9 cellular contexts compared by ENCODE assay signal in genomic region chr22:23591203-23591791, GRCh38. TPM values are rescaled to one million over a fixed set of nuclear protein-coding genes. Genes with fewer than 3 reads are reported as not detected.
DNase-seq lines count a peak whose midpoint lies in the region; ATAC-seq and TF ChIP-seq lines count a peak whose summit lies in the region.
"Had no signal": no experiment of that assay in that cellular context is flagged by ENCODE, and none has a peak within 500 bp of the region (broad histone marks: within the 10 kb centered on the region; RNA-seq: fewer than 3 reads in every experiment).

No MANE protein-coding gene starts in this region.

- H3K27ac Mint-ChIP-seq in neural crest cell (ENCODE audit: unreplicated experiment), result no peak overlapping the region
- H3K27ac Mint-ChIP-seq: stimulated activated naive CD8-positive, alpha-beta T cell treated with anti-CD3 and anti-CD28 coated beads, Interleukin-15, Interleukin-2, amounts not matched to agents 100 ng/mL and 50 ng/mL, for 24 hours had no signal

- no peak overlapping the region for H3K4me3 Mint-ChIP-seq in neural crest cell
- H3K4me3 Mint-ChIP-seq: stimulated activated naive CD8-positive, alpha-beta T cell treated with anti-CD3 and anti-CD28 coated beads, Interleukin-15, Interleukin-2, amounts not matched to agents 100 ng/mL and 50 ng/mL, for 24 hours had no signal

- H3K9me3 Mint-ChIP-seq in neural crest cell, result no peaks in the 10 kb centered on the region
- H3K9me3 Mint-ChIP-seq: stimulated activated naive CD8-positive, alpha-beta T cell treated with anti-CD3 and anti-CD28 coated beads, Interleukin-15, Interleukin-2, amounts not matched to agents 100 ng/mL and 50 ng/mL, for 24 hours had no signal

- CTCF ChIA-PET in AG04449 (lab: Yijun Ruan, JAX), result interaction anchor here (0.6 to 2.3 kb wide), 17 partner anchors 8 to 404 kb away, joined by 3 to 17 read pairs (median 5); partner anchors contain the start of gene IGLL1

- TF ChIP-seq EP300 in stomach (IDR thresholded peaks at IDR 0.05), result no peak

- H3K9me3 ChIP-seq in NT2/D1 (ENCODE audit: insufficient read depth, low read length) (no peaks in the 10 kb centered on the region), stomach (peaks cover 0 to 3% (median 0%) of the 10 kb centered on the region in 4 donors)

- no peaks in the 10 kb centered on the region for H3K27me3 ChIP-seq in NT2/D1 (ENCODE audit: insufficient read depth, insufficient read length)
- peaks cover 0 to 12% (median 0%) of the 10 kb centered on the region in 3 donors for H3K27me3 ChIP-seq in stomach

- H3K27ac ChIP-seq in stomach, result no peak overlapping the region

- DNase-seq in AG04449 (ENCODE audit: low read depth, low spot score), result no peak
- peak; percentile 42 for DNase-seq in GM19240 (ENCODE audit: insufficient read length, low spot score)
- peak; percentile 61 for DNase-seq in NT2/D1 (ENCODE audit: low read depth, low spot score)
- DNase-seq in activated T-cell treated with anti-CD3 and anti-CD28 coated beads for 4 hours, result peak; percentile 35
- DNase-seq in fibroblast of gingiva (ENCODE audit: low read depth), result peak; percentile 40
- peak; percentile 81 for DNase-seq in neural crest cell (ENCODE audit: low read depth, low spot score)
- peak; percentile 62 for DNase-seq in stomach

- POLR2A ChIA-PET in AG04449 (lab: Yijun Ruan, JAX), result no interaction called here

- H3K4me3 ChIP-seq in AG04449 (ENCODE audit: low read depth, low read length) (no peak overlapping the region), NT2/D1 (ENCODE audit: insufficient read length, low read depth) (no peak overlapping the region), stomach (no peak overlapping the region)

- H3K4me1 ChIP-seq in NT2/D1 (ENCODE audit: insufficient read depth, insufficient read length), result peaks cover 4% of the 10 kb centered on the region
- no peaks in the 10 kb centered on the region for H3K4me1 ChIP-seq in stomach

- 48 to 53% (median 50%) methylated on average over 11 of the region's 11 CpGs for WGBS in stomach, 5 donors

- TF ChIP-seq CTCF in AG04449 (IDR thresholded peaks at IDR 0.05; ENCODE audit: insufficient read depth, low read length, missing control alignments) (peak; percentile 92), neural crest cell (conservative IDR thresholded peaks at IDR 0.05) (peak; percentile 93), stomach (IDR thresholded peaks at IDR 0.05) (peak in 5 of 7 experiments; percentile 56 to 76 (median 71))

- peaks cover 9% of the 10 kb centered on the region for H3K27me3 Mint-ChIP-seq in neural crest cell (ENCODE audit: low read depth)
- H3K27me3 Mint-ChIP-seq: stimulated activated naive CD8-positive, alpha-beta T cell treated with anti-CD3 and anti-CD28 coated beads, Interleukin-15, Interleukin-2, amounts not matched to agents 100 ng/mL and 50 ng/mL, for 24 hours had no signal

- H3K4me1 Mint-ChIP-seq in neural crest cell, result peaks cover 6% of the 10 kb centered on the region

- TF ChIP-seq POLR2A in stomach (IDR thresholded peaks at IDR 0.05), result no peak

- intact Hi-C loops in stomach (cut with DNase I; ENCODE audit: low total_unique reads), result no loop called here

- H3K36me3 ChIP-seq in NT2/D1 (ENCODE audit: insufficient read depth, insufficient read length, low read length), result no peaks in the 10 kb centered on the region
- no peaks in the 10 kb centered on the region for H3K36me3 ChIP-seq in stomach

- ATAC-seq in GM18868 (IDR thresholded peaks at IDR 0.05; ENCODE audit: unreplicated experiment), result no peak

- peak overlapping the region; percentile 36 for H3K9ac ChIP-seq in NT2/D1 (ENCODE audit: insufficient read length, low read depth)

- H3K36me3 Mint-ChIP-seq in neural crest cell (ENCODE audit: low read depth), result no peaks in the 10 kb centered on the region

RNA-seq across cellular contexts. Expression of gene IGLL1, which starts 11.2 kb away (rescaled TPM):
- total RNA-seq in neural crest cell (not detected in 2 replicates), stomach (under 1 TPM in 1 of 5 donors, not detected in 4; 0.55 TPM)
- not detected for polyA plus RNA-seq in stomach

RNA-seq across cellular contexts. Expression of gene DRICH1, which starts 40.8 kb away (rescaled TPM):
- total RNA-seq in neural crest cell (0.43 TPM in 1 of 2 replicates, not detected in the other), stomach (10 to 100 TPM in 1 of 5 donors, under 1 TPM in 1, not detected in 3; 0.92 to 49.0 TPM)
- under 1 TPM in 2 of 3 donors, not detected in 1; 0.28 to 0.93 TPM for polyA plus RNA-seq in stomach
